17 cellular contexts compared by ENCODE assay signal in genomic region chr2:130510807-130511535, GRCh38. TPM values are rescaled to one million over a fixed set of nuclear protein-coding genes. Genes with fewer than 3 reads are reported as not detected.
"Had no signal": no experiment of that assay in that cellular context is flagged by ENCODE, and none has a peak within 500 bp of the region (broad histone marks: within the 10 kb centered on the region; RNA-seq: fewer than 3 reads in every experiment).

No MANE protein-coding gene starts in this region.

RNA-seq across cellular contexts. Expression of gene POTEI, which starts 1.8 kb away (rescaled TPM):
- total RNA-seq: esophagus mucosa, esophagus squamous epithelium, gastrocnemius medialis, heart right ventricle, kidney epithelial cell, left cardiac atrium, left lung, left ventricle myocardium superior, lower leg skin, mesenteric fat pad had no signal
- polyA plus RNA-seq: heart right ventricle, keratinocyte had no signal

RNA-seq across cellular contexts. Expression of gene CFC1B, which starts 10.1 kb away (rescaled TPM):
- total RNA-seq: dermis blood vessel endothelial cell, esophagus mucosa, esophagus squamous epithelium, gastrocnemius medialis, glomerular endothelial cell, heart right ventricle, kidney epithelial cell, left cardiac atrium, left lung, left ventricle myocardium superior, lower leg skin, lower lobe of right lung, lung microvascular endothelial cell, mesenteric fat pad, mesothelial cell of epicardium, mucosa of gallbladder had no signal
- polyA plus RNA-seq: heart right ventricle, keratinocyte had no signal
